In the genomic region with DNA sequence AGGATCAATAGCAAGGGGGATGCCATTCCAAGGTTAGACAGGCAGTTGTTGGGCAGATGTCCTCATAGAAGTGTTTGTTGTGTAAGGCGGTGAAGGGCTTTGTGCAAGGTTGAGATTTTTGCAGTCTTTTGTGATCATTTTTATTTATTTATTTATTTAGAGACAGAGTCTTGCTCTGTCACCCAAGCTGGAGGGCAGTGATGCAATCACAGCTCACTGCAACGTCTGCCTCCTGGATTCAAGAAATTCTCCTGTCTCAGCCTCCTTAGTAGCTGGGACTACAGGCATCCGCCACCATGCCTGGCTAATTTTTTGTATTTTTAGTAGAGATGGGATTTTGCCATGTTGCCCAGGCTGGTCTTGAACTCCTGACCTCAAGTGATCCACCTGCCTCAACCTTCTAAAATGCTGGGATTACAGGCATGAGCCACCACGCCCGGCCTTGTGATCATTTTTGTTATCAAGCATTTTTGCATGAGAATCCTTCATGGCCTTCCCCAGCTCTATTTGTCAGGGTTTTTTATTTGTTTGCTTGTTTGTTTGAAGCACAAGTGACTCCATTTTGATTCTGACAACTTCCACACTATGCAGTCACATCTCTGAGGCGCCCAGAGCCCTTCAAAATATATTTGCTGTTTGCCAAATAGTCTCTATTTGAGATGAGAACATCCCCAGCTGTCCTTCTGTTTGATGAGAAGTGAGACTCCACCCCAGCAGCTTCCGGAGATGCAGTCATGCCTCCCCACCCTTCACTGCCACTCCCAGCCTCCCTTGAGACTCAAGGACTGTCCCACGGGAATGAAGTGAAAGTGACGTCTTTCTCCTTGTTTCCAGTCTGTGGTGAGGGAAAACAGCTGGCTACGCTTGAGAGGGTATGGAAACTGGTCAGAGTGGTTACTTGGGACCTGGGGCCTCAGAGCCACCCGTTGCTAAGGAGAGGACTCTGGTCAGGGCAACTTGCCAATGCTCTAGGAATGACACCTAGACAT, we compare ENCODE assay signal across 8 cellular contexts. TPM values are rescaled to one million over a fixed set of nuclear protein-coding genes. Genes with fewer than 3 reads are reported as not detected.
DNase-seq lines count a peak whose midpoint lies in the region; ATAC-seq, FAIRE-seq and TF ChIP-seq lines count a peak whose summit lies in the region.

No MANE protein-coding gene starts in this region.

- peaks cover 0 to 1% (median 0%) of the 10 kb centered on the region in 7 donors for H3K9me3 Mint-ChIP-seq in CD4-positive, CD25-positive, alpha-beta regulatory T cell

- H2AFZ ChIP-seq in SU-DHL-6 (ENCODE audit: low read depth, low read length, severe bottlenecking) = no peak overlapping the region

- no peak for ATAC-seq in CD4-positive, CD25-positive, alpha-beta regulatory T cell (ENCODE audit: low read depth in 2 of 2)
- ATAC-seq in GM19438 (IDR thresholded peaks at IDR 0.05; ENCODE audit: low read depth, unreplicated experiment) (peak; percentile 62), HG03565 (IDR thresholded peaks at IDR 0.05; ENCODE audit: unreplicated experiment) (peak; percentile 43)

- no peak overlapping the region for H3K4me2 ChIP-seq in SU-DHL-6 (ENCODE audit: low read depth, low read length, poor library complexity, severe bottlenecking)

- FAIRE-seq in HTR-8/SVneo (lab: Jason Lieb, UNC) = no peak

- H3K9me3 ChIP-seq in CD4-positive, CD25-positive, alpha-beta regulatory T cell (ENCODE audit: control insufficient read depth in 2 of 2, low read length in 2 of 2) = no peaks in the 10 kb centered on the region
- H3K9me3 ChIP-seq in SU-DHL-6 (ENCODE audit: insufficient read depth, low read length) = no peaks in the 10 kb centered on the region

- peaks cover 17% of the 10 kb centered on the region for H3K36me3 ChIP-seq in CD4-positive, CD25-positive, alpha-beta regulatory T cell (ENCODE audit: control insufficient read depth, insufficient read depth, low read length)
- H3K36me3 ChIP-seq in SU-DHL-6 (ENCODE audit: low read length) = peaks cover 4% of the 10 kb centered on the region

- H3K9ac ChIP-seq in SU-DHL-6 (ENCODE audit: low read length) = no peak overlapping the region

- TF ChIP-seq CTCF in SU-DHL-6 (IDR thresholded peaks at IDR 0.05; ENCODE audit: insufficient read depth, low read length, poor library complexity, severe bottlenecking) = no peak

- peaks cover 28% of the 10 kb centered on the region for H3K36me3 Mint-ChIP-seq in CD4-positive, CD25-positive, alpha-beta regulatory T cell

- H3K27ac Mint-ChIP-seq in CD4-positive, CD25-positive, alpha-beta regulatory T cell = peak overlapping the region; percentile 32 to 82 (median 39)

- no peak overlapping the region for H3K4me3 ChIP-seq in CD4-positive, CD25-positive, alpha-beta regulatory T cell (ENCODE audit: low read depth, low read length)
- H3K4me3 ChIP-seq in SU-DHL-6 (ENCODE audit: insufficient read depth, low read length, poor library complexity, severe bottlenecking) = no peak overlapping the region

- no peaks in the 10 kb centered on the region for H3K79me2 ChIP-seq in SU-DHL-6 (ENCODE audit: insufficient read depth, low read length)

- peaks cover 21% of the 10 kb centered on the region for H3F3A ChIP-seq in SU-DHL-6 (ENCODE audit: insufficient read depth)

- no peaks in the 10 kb centered on the region for H3K27me3 Mint-ChIP-seq in CD4-positive, CD25-positive, alpha-beta regulatory T cell

- H3K4me3 Mint-ChIP-seq in CD4-positive, CD25-positive, alpha-beta regulatory T cell = no peak overlapping the region

- no peak for DNase-seq in CD4-positive, CD25-positive, alpha-beta regulatory T cell
- DNase-seq in hepatic stellate cell (ENCODE audit: low spot score) (peak; percentile 81), T1000 (lab: John Stamatoyannopoulos, UW) (no peak), HTR-8/SVneo (ENCODE audit: insufficient read length, low spot score) (no peak)
- DNase-seq in stimulated activated CD4-positive, alpha-beta T cell treated with anti-CD3 and anti-CD28 coated beads, Interleukin-4, amount 100 ng/mL, for 24 hours = no peak

- no peaks in the 10 kb centered on the region for H3K27me3 ChIP-seq in CD4-positive, CD25-positive, alpha-beta regulatory T cell (ENCODE audit: control insufficient read depth, insufficient read depth, low read length)
- no peaks in the 10 kb centered on the region for H3K27me3 ChIP-seq in SU-DHL-6 (ENCODE audit: low read length)

- H3K4me1 Mint-ChIP-seq in CD4-positive, CD25-positive, alpha-beta regulatory T cell = peaks cover 3 to 15% (median 8%) of the 10 kb centered on the region in 4 donors

- no peaks in the 10 kb centered on the region for H4K20me1 ChIP-seq in SU-DHL-6 (ENCODE audit: low read depth, low read length)

- H3K9me2 ChIP-seq in SU-DHL-6 (replicated peaks; ENCODE audit: insufficient read depth, low read length) = no peaks in the 10 kb centered on the region

- no peaks in the 10 kb centered on the region for H3K4me1 ChIP-seq in CD4-positive, CD25-positive, alpha-beta regulatory T cell (ENCODE audit: control insufficient read depth, insufficient read depth, low read length, poor library complexity, severe bottlenecking)

- H3K27ac ChIP-seq in CD4-positive, CD25-positive, alpha-beta regulatory T cell (ENCODE audit: insufficient read depth, low read length, poor library complexity, severe bottlenecking) = no peak overlapping the region
- H3K27ac ChIP-seq in SU-DHL-6 (ENCODE audit: low read depth, low read length) = peak overlapping the region; percentile 20

RNA-seq across cellular contexts. Expression of gene TMEM50B, which starts 38.0 kb away (rescaled TPM):
- 84.2 TPM for total RNA-seq in CD4-positive, CD25-positive, alpha-beta regulatory T cell
- polyA plus RNA-seq in CD4-positive, CD25-positive, alpha-beta regulatory T cell = 10 to 100 TPM; 60.1 to 63.2 (median 61.6) TPM

RNA-seq across cellular contexts. Expression of gene IFNGR2, which starts 38.6 kb away (rescaled TPM):
- 10.2 TPM for total RNA-seq in CD4-positive, CD25-positive, alpha-beta regulatory T cell
- polyA plus RNA-seq in CD4-positive, CD25-positive, alpha-beta regulatory T cell = 10 to 100 TPM; 21.7 to 37.2 (median 24.5) TPM

RNA-seq across cellular contexts. Expression of gene DNAJC28, which starts 49.7 kb away (rescaled TPM):
- 0.17 TPM for total RNA-seq in CD4-positive, CD25-positive, alpha-beta regulatory T cell
- under 1 TPM; 0.33 to 0.78 (median 0.73) TPM for polyA plus RNA-seq in CD4-positive, CD25-positive, alpha-beta regulatory T cell

Comparison
In these comparisons a context has a peak if more than half of its experiments do, and no peak if none do; other contexts are left out.
1. ATAC-seq: peak in GM19438 (single experiment) and HG03565 (single experiment); none in CD4-positive, CD25-positive, alpha-beta regulatory T cell (0 of 2).